In genomic region chr3:37736632-37737031, GRCh38 we compare ENCODE assay signal across 21 cellular contexts.
DNase-seq lines count a peak whose midpoint lies in the region; ATAC-seq and TF ChIP-seq lines count a peak whose summit lies in the region.
"Had no signal": no experiment of that assay in that cellular context is flagged by ENCODE, and none has a peak within 500 bp of the region (broad histone marks: within the 10 kb centered on the region; RNA-seq: fewer than 3 reads in every experiment).

No MANE protein-coding gene starts in this region.

- H3K9me3 ChIP-seq in left ventricle myocardium inferior (replicated peaks) (no peaks in the 10 kb centered on the region), Karpas-422 (ENCODE audit: low read length) (no peaks in the 10 kb centered on the region)
- no peaks in the 10 kb centered on the region for H3K9me3 ChIP-seq in CD8-positive, alpha-beta memory T cell (ENCODE audit: low read length)
- H3K9me3 ChIP-seq: stomach, tibial nerve had no signal

- POLR2A ChIA-PET in CD8-positive, alpha-beta memory T cell (lab: Charles Lee) = no interaction called here

- no peaks in the 10 kb centered on the region for H3K36me3 Mint-ChIP-seq in activated T-cell treated with anti-CD3 and anti-CD28 coated beads, Interleukin-2, amount 50 U/mL, for 24 hours (ENCODE audit: low read depth)
- no peaks in the 10 kb centered on the region for H3K36me3 Mint-ChIP-seq in CD8-positive, alpha-beta memory T cell
- H3K36me3 Mint-ChIP-seq: brain; naive thymus-derived CD8-positive, alpha-beta T cell had no signal

- H3K4me3 ChIP-seq in left ventricle myocardium inferior (no peak overlapping the region), Karpas-422 (ENCODE audit: low read length) (no peak overlapping the region), fibroblast of pulmonary artery (replicated peaks; ENCODE audit: low read depth, low read length) (no peak overlapping the region)
- no peak overlapping the region for H3K4me3 ChIP-seq in CD8-positive, alpha-beta memory T cell (ENCODE audit: low read length)
- H3K4me3 ChIP-seq: stomach, tibial nerve had no signal

- H3K36me3 ChIP-seq in left ventricle myocardium inferior = peaks cover 35% of the 10 kb centered on the region
- no peaks in the 10 kb centered on the region for H3K36me3 ChIP-seq in Karpas-422 (ENCODE audit: insufficient read depth, low read length)
- no peaks in the 10 kb centered on the region for H3K36me3 ChIP-seq in CD8-positive, alpha-beta memory T cell (ENCODE audit: insufficient read depth, low read length)
- H3K36me3 ChIP-seq: tibial nerve had no signal

- H3K27me3 ChIP-seq in left ventricle myocardium inferior (ENCODE audit: low read depth) = no peaks in the 10 kb centered on the region
- H3K27me3 ChIP-seq in Karpas-422 (ENCODE audit: low read length) = no peaks in the 10 kb centered on the region
- no peaks in the 10 kb centered on the region for H3K27me3 ChIP-seq in CD8-positive, alpha-beta memory T cell (ENCODE audit: insufficient read depth, low read length, poor library complexity, severe bottlenecking)
- H3K27me3 ChIP-seq: stomach, tibial nerve had no signal

- no peak overlapping the region for H2AFZ ChIP-seq in Karpas-422 (ENCODE audit: low read length)

- CTCF ChIA-PET in CD8-positive, alpha-beta memory T cell (lab: Charles Lee) = no interaction called here

- H3K9me2 ChIP-seq in Karpas-422 (replicated peaks; ENCODE audit: insufficient read depth, low read length) = no peaks in the 10 kb centered on the region

- H3K4me3 Mint-ChIP-seq in activated T-cell treated with anti-CD3 and anti-CD28 coated beads, Interleukin-2, amount 50 U/mL, for 24 hours = no peak overlapping the region
- no peak overlapping the region for H3K4me3 Mint-ChIP-seq in CD8-positive, alpha-beta memory T cell
- H3K4me3 Mint-ChIP-seq: activated CD4-positive, alpha-beta memory T cell treated with anti-CD3 and anti-CD28 coated beads, Interleukin-2, amount 10 ng/mL, durations not matched to agents 7 days and 5 days; brain; naive thymus-derived CD8-positive, alpha-beta T cell had no signal

- TF ChIP-seq CTCF in left ventricle myocardium inferior (IDR thresholded peaks at IDR 0.05; ENCODE audit: borderline replicate concordance) = no peak
- TF ChIP-seq CTCF in fibroblast of pulmonary artery (IDR thresholded peaks at IDR 0.05; ENCODE audit: low read length, missing control alignments) = no peak

- H3K4me2 ChIP-seq in Karpas-422 (ENCODE audit: low read depth, low read length, poor library complexity, severe bottlenecking) = peak overlapping the region; percentile 18
- H3K4me2 ChIP-seq: KMS-11 had no signal

- no peaks in the 10 kb centered on the region for H3K79me2 ChIP-seq in Karpas-422 (ENCODE audit: low read length)

- H3K9me3 Mint-ChIP-seq in activated T-cell treated with anti-CD3 and anti-CD28 coated beads, Interleukin-2, amount 50 U/mL, for 24 hours = no peaks in the 10 kb centered on the region
- H3K9me3 Mint-ChIP-seq in CD8-positive, alpha-beta memory T cell = peaks cover 0 to 2% (median 0%) of the 10 kb centered on the region in 5 donors
- H3K9me3 Mint-ChIP-seq: activated CD4-positive, alpha-beta memory T cell treated with anti-CD3 and anti-CD28 coated beads, Interleukin-2, amount 10 ng/mL, durations not matched to agents 7 days and 5 days had no signal

- no peak for ATAC-seq in Right ventricle myocardium superior (ENCODE audit: poor library complexity)
- ATAC-seq: naive thymus-derived CD8-positive, alpha-beta T cell had no signal

- H3K4me1 ChIP-seq in left ventricle myocardium inferior (peaks cover 68% of the 10 kb centered on the region), Karpas-422 (ENCODE audit: low read length) (peaks cover 13% of the 10 kb centered on the region)
- no peaks in the 10 kb centered on the region for H3K4me1 ChIP-seq in CD8-positive, alpha-beta memory T cell (ENCODE audit: insufficient read depth, low read length)
- H3K4me1 ChIP-seq: tibial nerve had no signal

- H3K9ac ChIP-seq in Karpas-422 (ENCODE audit: low read length) = no peak overlapping the region
- H3K9ac ChIP-seq: KMS-11 had no signal

- no peaks in the 10 kb centered on the region for H4K20me1 ChIP-seq in Karpas-422 (ENCODE audit: insufficient read depth, low read depth, low read length)

- no peaks in the 10 kb centered on the region for H3K4me1 Mint-ChIP-seq in activated T-cell treated with anti-CD3 and anti-CD28 coated beads, Interleukin-2, amount 50 U/mL, for 24 hours (ENCODE audit: low read depth)
- no peaks in the 10 kb centered on the region for H3K4me1 Mint-ChIP-seq in CD8-positive, alpha-beta memory T cell
- H3K4me1 Mint-ChIP-seq: activated CD4-positive, alpha-beta memory T cell treated with anti-CD3 and anti-CD28 coated beads, Interleukin-2, amount 10 ng/mL, durations not matched to agents 7 days and 5 days had no signal

- H3K27ac ChIP-seq in left ventricle myocardium inferior (replicated peaks) = peak overlapping the region; percentile 39
- H3K27ac ChIP-seq in Karpas-422 (ENCODE audit: low read length) = no peak overlapping the region
- H3K27ac ChIP-seq in CD8-positive, alpha-beta memory T cell (ENCODE audit: low read depth, low read length) = no peak overlapping the region
- H3K27ac ChIP-seq: KMS-11, stomach, tibial nerve had no signal

- DNase-seq in left ventricle myocardium inferior = no peak
- no peak for DNase-seq in Right ventricle myocardium superior
- DNase-seq in Karpas-422 = peak; percentile 59
- DNase-seq in fibroblast of pulmonary artery (ENCODE audit: low read depth) = peak; percentile 8
- no peak for DNase-seq in GM19238 (ENCODE audit: insufficient read length, low spot score)
- DNase-seq in NCI-H524 (lab: John Stamatoyannopoulos, UW) = no peak
- no peak for DNase-seq in activated T-cell treated with anti-CD3 and anti-CD28 coated beads, Interleukin-2, amount 50 U/mL, for 24 hours
- no peak for DNase-seq in CD8-positive, alpha-beta memory T cell
- DNase-seq: activated CD4-positive, alpha-beta memory T cell treated with anti-CD3 and anti-CD28 coated beads, Interleukin-2, amount 10 ng/mL, durations not matched to agents 7 days and 5 days; COR-L47; DMS79; glutamatergic neuron; left cardiac atrium; naive thymus-derived CD8-positive, alpha-beta T cell; NCI-H1048; NCI-H187 treated with DMSO at 0.1 percent for 48 hours; stomach; T1000 had no signal

- H3K27me3 Mint-ChIP-seq in activated T-cell treated with anti-CD3 and anti-CD28 coated beads, Interleukin-2, amount 50 U/mL, for 24 hours = no peaks in the 10 kb centered on the region
- H3K27me3 Mint-ChIP-seq in CD8-positive, alpha-beta memory T cell = peaks cover 3 to 8% of the 10 kb centered on the region in 2 donors
- H3K27me3 Mint-ChIP-seq: brain had no signal

- intact Hi-C loops in left ventricle myocardium inferior (cut with micrococcal nuclease) = no loop called here
- intact Hi-C loops in Right ventricle myocardium superior (cut with DNase I) = no loop called here

- H3K27ac Mint-ChIP-seq in activated T-cell treated with anti-CD3 and anti-CD28 coated beads, Interleukin-2, amount 50 U/mL, for 24 hours = no peak overlapping the region
- no peak overlapping the region for H3K27ac Mint-ChIP-seq in CD8-positive, alpha-beta memory T cell
- H3K27ac Mint-ChIP-seq: activated CD4-positive, alpha-beta memory T cell treated with anti-CD3 and anti-CD28 coated beads, Interleukin-2, amount 10 ng/mL, durations not matched to agents 7 days and 5 days; brain; naive thymus-derived CD8-positive, alpha-beta T cell had no signal

Comparison
In these comparisons a context has a peak if more than half of its experiments do, and no peak if none do; other contexts are left out.
1. DNase-seq: peak in Karpas-422 (single experiment) and fibroblast of pulmonary artery (single experiment); none in left ventricle myocardium inferior (single experiment), Right ventricle myocardium superior (single experiment), GM19238 (single experiment), NCI-H524 (0 of 2), activated T-cell treated with anti-CD3 and anti-CD28 coated beads, Interleukin-2, amount 50 U/mL, for 24 hours (single experiment) and CD8-positive, alpha-beta memory T cell (0 of 5).